In the genomic region with DNA sequence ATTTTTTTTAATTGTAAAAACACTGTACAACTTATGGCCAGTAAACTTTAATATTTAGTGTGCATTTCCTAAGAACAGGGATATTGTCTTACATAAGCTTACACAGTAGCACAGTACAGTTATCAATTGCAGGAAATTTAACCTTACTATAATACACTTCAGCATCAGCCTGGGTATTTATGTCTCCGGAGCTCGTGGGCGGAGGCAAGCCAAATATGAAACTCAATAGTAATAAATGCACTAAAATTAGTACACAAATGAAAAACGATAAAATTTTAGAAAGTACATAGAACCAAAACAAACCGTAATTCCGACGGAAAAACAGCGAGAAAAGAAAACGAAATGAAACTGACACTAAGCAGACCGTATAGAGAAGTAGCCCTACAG, we compare ENCODE assay signal across 9 cellular contexts.
A peak's percentile ranks its signal among the peaks of the same experiment; 100 is the strongest.
DNase-seq lines count a peak whose midpoint lies in the region; ATAC-seq and TF ChIP-seq lines count a peak whose summit lies in the region.
"Had no signal": no experiment of that assay in that cellular context is flagged by ENCODE, and none has a peak within 500 bp of the region (broad histone marks: within the 10 kb centered on the region; RNA-seq: fewer than 3 reads in every experiment).

No MANE protein-coding gene starts in this region.

- H3K4me3 ChIP-seq in AG04450 (ENCODE audit: low read depth, low read length) (peak overlapping the region; percentile 18), right lobe of liver (peak overlapping the region in 1 of 3 donors; percentile 26), neuronal stem cell (ENCODE audit: low read length in 2 of 2) (no peak overlapping the region), lower leg skin (ENCODE audit: low read depth, poor library complexity, severe bottlenecking) (no peak overlapping the region)

- DNase-seq in AG04450 (ENCODE audit: low read depth, low spot score) (no peak), right lobe of liver (no peak), neuronal stem cell (ENCODE audit: low spot score) (no peak), NCI-H146 (lab: John Stamatoyannopoulos, UW) (no peak), DMS53 (lab: John Stamatoyannopoulos, UW) (no peak), lower leg skin (ENCODE audit: low spot score in 2 of 2) (no peak)
- peak; percentile 56 for DNase-seq in activated CD4-positive, alpha-beta memory T cell treated with anti-CD3 and anti-CD28 coated beads for 36 hours

- no peak overlapping the region for H2BK5ac ChIP-seq in neuronal stem cell (ENCODE audit: low read length)

- H3K36me3 ChIP-seq in right lobe of liver (no peaks in the 10 kb centered on the region), neuronal stem cell (replicated peaks in 1 of 2; ENCODE audit: control insufficient read depth in 2 of 2, insufficient read depth in 2 of 2, low read length in 2 of 2) (no peaks in the 10 kb centered on the region)

- H3K4me2 ChIP-seq in neuronal stem cell (ENCODE audit: insufficient read depth, low read length, poor library complexity, severe bottlenecking): no peak overlapping the region

- H3K27ac Mint-ChIP-seq in activated CD4-positive, alpha-beta memory T cell treated with anti-CD3 and anti-CD28 coated beads for 36 hours: peak overlapping the region; percentile 81
- H3K27ac Mint-ChIP-seq: mesothelial cell of epicardium had no signal

- H4K91ac ChIP-seq in neuronal stem cell (ENCODE audit: low read depth, low read length, poor library complexity): no peak overlapping the region

- H2BK15ac ChIP-seq in neuronal stem cell (ENCODE audit: low read length): no peak overlapping the region

- H2BK12ac ChIP-seq in neuronal stem cell (ENCODE audit: low read length): no peak overlapping the region

- peak overlapping the region; percentile 83 for H3K4me3 Mint-ChIP-seq in activated CD4-positive, alpha-beta memory T cell treated with anti-CD3 and anti-CD28 coated beads for 36 hours
- H3K4me3 Mint-ChIP-seq: mesothelial cell of epicardium had no signal

- no peak overlapping the region for H3K18ac ChIP-seq in neuronal stem cell (ENCODE audit: low read length)

- no peak overlapping the region for H2AFZ ChIP-seq in neuronal stem cell (ENCODE audit: low read length)

- H4K8ac ChIP-seq in neuronal stem cell (ENCODE audit: low read depth, low read length): no peak overlapping the region

- no peak overlapping the region for H2AK5ac ChIP-seq in neuronal stem cell (ENCODE audit: low read depth, low read length)

- H2BK120ac ChIP-seq in neuronal stem cell (ENCODE audit: low read depth, low read length): no peak overlapping the region

- WGBS in right lobe of liver (ENCODE audit: insufficient coverage, low coverage, low lambda C conversion rate, missing lambda C conversion rate): 14% methylated on average over 10 of the region's 10 CpGs
- no CpG with 5 or more reads among the region's 10 CpGs for WGBS in neuronal stem cell (ENCODE audit: extremely low coverage in 2 of 2, insufficient read length in 2 of 2, insufficient replicate concordance in 1 of 2), 2 donors
- WGBS in lower leg skin, 2 donors: 14 to 25% methylated on average over 10 of the region's 10 CpGs

- ATAC-seq in GM21381 (IDR thresholded peaks at IDR 0.05; ENCODE audit: unreplicated experiment) (peak; percentile 1), right lobe of liver (no peak)

- no peak overlapping the region for H3K23ac ChIP-seq in neuronal stem cell (ENCODE audit: low read depth, low read length, poor library complexity)

- CTCF ChIA-PET in AG04450 (lab: Charles Lee): interaction anchor here (0.9 to 2.5 kb wide), 5 partner anchors 23 to 71 kb away, joined by 3 to 13 read pairs (median 4); no protein-coding TSS in a partner anchor
- CTCF ChIA-PET in activated CD4-positive, alpha-beta memory T cell treated with anti-CD3 and anti-CD28 coated beads for 36 hours (lab: Charles Lee): interaction anchor here (0.6 to 6.9 kb wide), 13 partner anchors 8 to 441 kb away, joined by 3 to 84 read pairs (median 8); a partner anchor contains a TSS

- TF ChIP-seq POLR2A in right lobe of liver (IDR thresholded peaks at IDR 0.05) (no peak), lower leg skin (IDR thresholded peaks at IDR 0.05) (no peak)

- no peak overlapping the region for H3K4ac ChIP-seq in neuronal stem cell (ENCODE audit: low read length)

- H3K36me3 Mint-ChIP-seq in activated CD4-positive, alpha-beta memory T cell treated with anti-CD3 and anti-CD28 coated beads for 36 hours: peaks cover 7% of the 10 kb centered on the region
- H3K36me3 Mint-ChIP-seq: mesothelial cell of epicardium had no signal

- H3K27ac ChIP-seq in AG04450 (ENCODE audit: low read depth, low read length) (peak overlapping the region; percentile 99), right lobe of liver (peak overlapping the region in 2 of 3 donors; percentile 76 to 80), neuronal stem cell (replicated peaks; ENCODE audit: low read length) (no peak overlapping the region)

- intact Hi-C loops in activated CD4-positive, alpha-beta memory T cell treated with anti-CD3 and anti-CD28 coated beads for 36 hours (cut with micrococcal nuclease): no loop called here
- intact Hi-C loops in right lobe of liver (cut with DNase I) (loop anchor here in 1 of 2 donors (10.0 kb wide), 1 partner anchor 46 kb away; no protein-coding TSS in a partner anchor), lower leg skin (cut with DNase I; ENCODE audit: low total_unique reads) (no loop called here)

- TF ChIP-seq CTCF in AG04450 (IDR thresholded peaks at IDR 0.05; ENCODE audit: low read depth, low read length) (no peak), right lobe of liver (IDR thresholded peaks at IDR 0.05) (no peak), lower leg skin (IDR thresholded peaks at IDR 0.05) (no peak)

- peaks cover 6% of the 10 kb centered on the region for H3K9me3 Mint-ChIP-seq in activated CD4-positive, alpha-beta memory T cell treated with anti-CD3 and anti-CD28 coated beads for 36 hours

- H3K79me1 ChIP-seq in neuronal stem cell (ENCODE audit: low read depth, low read length): no peaks in the 10 kb centered on the region

- H3K4me1 Mint-ChIP-seq in activated CD4-positive, alpha-beta memory T cell treated with anti-CD3 and anti-CD28 coated beads for 36 hours (ENCODE audit: low read depth): peaks cover 30% of the 10 kb centered on the region
- H3K4me1 Mint-ChIP-seq: mesothelial cell of epicardium had no signal

- H3K27me3 Mint-ChIP-seq in activated CD4-positive, alpha-beta memory T cell treated with anti-CD3 and anti-CD28 coated beads for 36 hours: no peaks in the 10 kb centered on the region

- H3K9me3 ChIP-seq in AG04450 (ENCODE audit: control insufficient read depth, insufficient read depth, low read length) (peaks cover 34% of the 10 kb centered on the region), right lobe of liver (no peaks in the 10 kb centered on the region), neuronal stem cell (replicated peaks in 1 of 2; ENCODE audit: control insufficient read depth in 2 of 2, insufficient read depth in 1 of 2, low read depth in 1 of 2, low read length in 2 of 2) (peaks cover 0 to 2% of the 10 kb centered on the region in 2 donors)

- H3K4me1 ChIP-seq in right lobe of liver (peaks cover 0 to 8% (median 0%) of the 10 kb centered on the region in 4 donors), neuronal stem cell (ENCODE audit: control insufficient read depth in 2 of 2, insufficient read depth in 1 of 2, low read depth in 1 of 2, low read length in 2 of 2) (no peaks in the 10 kb centered on the region)

- H3K27me3 ChIP-seq in AG04450 (ENCODE audit: control insufficient read depth, insufficient read depth, low read length): no peaks in the 10 kb centered on the region
- peaks cover 4 to 43% of the 10 kb centered on the region in 2 donors for H3K27me3 ChIP-seq in right lobe of liver
- H3K27me3 ChIP-seq in neuronal stem cell (ENCODE audit: control insufficient read depth in 3 of 3, insufficient read depth in 3 of 3, low read depth in 1 of 3, low read length in 3 of 3): peaks cover 0 to 12% (median 5%) of the 10 kb centered on the region in 3 experiments

- no peak overlapping the region for H3K14ac ChIP-seq in neuronal stem cell (ENCODE audit: low read length)

- no peak overlapping the region for H3K9ac ChIP-seq in neuronal stem cell (ENCODE audit: low read depth, low read length, poor library complexity)

- POLR2A ChIA-PET in AG04450 (lab: Yijun Ruan, JAX): interaction anchor here (1.2 to 1.9 kb wide), 3 partner anchors 40 to 59 kb away, joined by 3 to 15 read pairs (median 5); no protein-coding TSS in a partner anchor
- POLR2A ChIA-PET in activated CD4-positive, alpha-beta memory T cell treated with anti-CD3 and anti-CD28 coated beads for 36 hours (lab: Charles Lee): interaction anchor here (1.2 to 5.8 kb wide), 7 partner anchors 40 to 93 kb away, joined by 4 to 73 read pairs (median 10); a partner anchor contains a TSS
